ENCODE assay signal across 1 cellular context in genomic region chr17:54439816-54440215, GRCh38.
TF ChIP-seq lines count a peak whose summit lies in the region.

No MANE protein-coding gene starts in this region.

TF ChIP-seq in GM23338, 12 proteins besides CTCF, POLR2A, EP300 and RAD21 (continued from another document):
- TF ChIP-seq ZNF462 (CRISPR knock-in tag; IDR thresholded peaks at IDR 0.05) = no peak
- no peak for TF ChIP-seq EZH2phosphoT487 (IDR thresholded peaks at IDR 0.05; ENCODE audit: unreplicated experiment)
